Comparison of ENCODE assay signal across 14 cellular contexts in the genomic region with DNA sequence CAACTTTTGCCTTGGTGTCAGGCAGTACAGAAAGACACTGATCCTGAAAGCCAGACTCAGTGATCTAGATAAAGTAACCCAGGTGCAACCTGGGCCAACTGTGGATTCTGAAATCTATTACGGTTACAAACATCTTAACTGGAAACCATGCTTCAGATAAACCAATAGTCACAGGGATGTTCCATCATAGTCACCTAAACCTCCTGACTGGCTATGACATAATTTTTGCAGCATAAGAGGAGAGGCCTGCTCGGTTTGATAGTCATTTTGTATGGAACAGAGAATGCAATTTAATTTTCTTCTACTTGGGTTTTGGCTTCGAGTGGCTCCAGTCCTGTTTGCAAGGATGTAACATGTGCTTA. TPM values are rescaled to one million over a fixed set of nuclear protein-coding genes. Genes with fewer than 3 reads are reported as not detected.
DNase-seq lines count a peak whose midpoint lies in the region; ATAC-seq lines count a peak whose summit lies in the region.
"Had no signal": no experiment of that assay in that cellular context is flagged by ENCODE, and none has a peak within 500 bp of the region (broad histone marks: within the 10 kb centered on the region; RNA-seq: fewer than 3 reads in every experiment).

No MANE protein-coding gene starts in this region.

- H3K4me1 ChIP-seq in CD4-positive, alpha-beta memory T cell (ENCODE audit: insufficient read depth, low read length): peaks cover 82% of the 10 kb centered on the region
- H3K4me1 ChIP-seq in naive thymus-derived CD4-positive, alpha-beta T cell (ENCODE audit: control insufficient read depth in 2 of 2, insufficient read depth in 2 of 2, low read length in 2 of 2): peaks cover 68 to 81% of the 10 kb centered on the region in 2 donors
- H3K4me1 ChIP-seq: uterus had no signal

- peak overlapping the region; percentile 92 to 98 (median 96) for H3K27ac Mint-ChIP-seq in CD4-positive, alpha-beta memory T cell
- peak overlapping the region; percentile 96 for H3K27ac Mint-ChIP-seq in T-helper 2 cell treated with Interferon-gamma antibody and Interleukin-4, amounts not matched to agents 5 μg/mL and 100 μg/mL, for 36 hours
- H3K27ac Mint-ChIP-seq in naive thymus-derived CD4-positive, alpha-beta T cell: peak overlapping the region; percentile 84 to 95 (median 89)

- peak overlapping the region; percentile 14 to 30 for H3K4me3 ChIP-seq in CD4-positive, alpha-beta memory T cell (ENCODE audit: low read length in 2 of 2)
- peak overlapping the region; percentile 8 for H3K4me3 ChIP-seq in naive thymus-derived CD4-positive, alpha-beta T cell (ENCODE audit: low read length)
- H3K4me3 ChIP-seq: A549, uterus had no signal

- H3K4me3 Mint-ChIP-seq in CD4-positive, alpha-beta memory T cell: peak overlapping the region; percentile 48 to 96 (median 90)
- H3K4me3 Mint-ChIP-seq in T-helper 2 cell treated with Interferon-gamma antibody and Interleukin-4, amounts not matched to agents 5 μg/mL and 100 μg/mL, for 36 hours: peak overlapping the region; percentile 91
- H3K4me3 Mint-ChIP-seq in naive thymus-derived CD4-positive, alpha-beta T cell: peak overlapping the region; percentile 39 to 85 (median 66)

- no peaks in the 10 kb centered on the region for H3K27me3 ChIP-seq in CD4-positive, alpha-beta memory T cell (ENCODE audit: insufficient read depth, low read length)
- no peaks in the 10 kb centered on the region for H3K27me3 ChIP-seq in naive thymus-derived CD4-positive, alpha-beta T cell (ENCODE audit: control insufficient read depth in 2 of 2, insufficient read depth in 2 of 2, low read length in 2 of 2)
- H3K27me3 ChIP-seq: uterus had no signal

- ATAC-seq in naive thymus-derived CD4-positive, alpha-beta T cell: no peak
- ATAC-seq in GM21619 (IDR thresholded peaks at IDR 0.05; ENCODE audit: unreplicated experiment): no peak
- ATAC-seq: A549, Panc1 had no signal

- DNase-seq in activated CD4-positive, alpha-beta T cell treated with anti-CD3 and anti-CD28 coated beads for 48 hours: peak; percentile 24
- no peak for DNase-seq in activated CD4-positive, alpha-beta T cell treated with anti-CD3 and anti-CD28 coated beads for 4 hours
- peak in 3 of 5 donors; percentile 30 to 65 (median 42) for DNase-seq in CD4-positive, alpha-beta memory T cell
- no peak for DNase-seq in T-helper 2 cell treated with Interferon-gamma antibody and Interleukin-4, amounts not matched to agents 5 μg/mL and 100 μg/mL, for 36 hours (ENCODE audit: low spot score)
- peak in 3 of 9 donors; percentile 15 to 47 (median 17) for DNase-seq in naive thymus-derived CD4-positive, alpha-beta T cell
- DNase-seq in SIG-M5 (lab: John Stamatoyannopoulos, UW) (no peak), HPDE6-E6E7 (ENCODE audit: extremely low spot score) (no peak)
- DNase-seq: NCI-H510A; stimulated activated CD4-positive, alpha-beta T cell treated with anti-CD3 and anti-CD28 coated beads, Interleukin-2, amount 100 ng/mL, for 48 hours; uterus had no signal

- peaks cover 0 to 2% (median 0%) of the 10 kb centered on the region in 8 donors for H3K9me3 Mint-ChIP-seq in CD4-positive, alpha-beta memory T cell
- H3K9me3 Mint-ChIP-seq in T-helper 2 cell treated with Interferon-gamma antibody and Interleukin-4, amounts not matched to agents 5 μg/mL and 100 μg/mL, for 36 hours: no peaks in the 10 kb centered on the region
- no peaks in the 10 kb centered on the region for H3K9me3 Mint-ChIP-seq in naive thymus-derived CD4-positive, alpha-beta T cell

- intact Hi-C loops in CD4-positive, alpha-beta memory T cell (cut with micrococcal nuclease): loop anchor here (1.0 to 5.0 kb wide), 3 partner anchors 10 to 925 kb away; a partner anchor contains a TSS
- intact Hi-C loops in naive thymus-derived CD4-positive, alpha-beta T cell (cut with micrococcal nuclease): loop anchor here (1.0 to 10.0 kb wide), 5 partner anchors 64 to 1048 kb away; a partner anchor contains a TSS

- H3K4me1 Mint-ChIP-seq in CD4-positive, alpha-beta memory T cell: peaks cover 55 to 85% (median 72%) of the 10 kb centered on the region in 4 donors
- H3K4me1 Mint-ChIP-seq in T-helper 2 cell treated with Interferon-gamma antibody and Interleukin-4, amounts not matched to agents 5 μg/mL and 100 μg/mL, for 36 hours (ENCODE audit: low read depth): peaks cover 66% of the 10 kb centered on the region
- peaks cover 43 to 82% (median 75%) of the 10 kb centered on the region in 7 donors for H3K4me1 Mint-ChIP-seq in naive thymus-derived CD4-positive, alpha-beta T cell

- H3K36me3 Mint-ChIP-seq in CD4-positive, alpha-beta memory T cell: peaks cover 6 to 13% of the 10 kb centered on the region in 2 donors
- peaks cover 29% of the 10 kb centered on the region for H3K36me3 Mint-ChIP-seq in T-helper 2 cell treated with Interferon-gamma antibody and Interleukin-4, amounts not matched to agents 5 μg/mL and 100 μg/mL, for 36 hours (ENCODE audit: low read depth)
- peaks cover 0 to 4% (median 0%) of the 10 kb centered on the region in 5 donors for H3K36me3 Mint-ChIP-seq in naive thymus-derived CD4-positive, alpha-beta T cell

- CTCF ChIA-PET in CD4-positive, alpha-beta memory T cell (lab: Charles Lee; ENCODE audit: partially characterized antibody): no interaction called here
- CTCF ChIA-PET in naive thymus-derived CD4-positive, alpha-beta T cell (lab: Charles Lee): no interaction called here

- H3K27ac ChIP-seq in CD4-positive, alpha-beta memory T cell (ENCODE audit: low read depth, low read length): peak overlapping the region; percentile 54
- H3K27ac ChIP-seq in naive thymus-derived CD4-positive, alpha-beta T cell (ENCODE audit: low read depth, low read length): peak overlapping the region; percentile 67
- H3K27ac ChIP-seq: A549, uterus had no signal

- POLR2A ChIA-PET in CD4-positive, alpha-beta memory T cell (lab: Charles Lee; ENCODE audit: partially characterized antibody): no interaction called here
- POLR2A ChIA-PET in naive thymus-derived CD4-positive, alpha-beta T cell (lab: Charles Lee): no interaction called here

- no peaks in the 10 kb centered on the region for H3K9me3 ChIP-seq in CD4-positive, alpha-beta memory T cell (ENCODE audit: control insufficient read depth in 1 of 2, low read length in 2 of 2)
- no peaks in the 10 kb centered on the region for H3K9me3 ChIP-seq in naive thymus-derived CD4-positive, alpha-beta T cell (ENCODE audit: control insufficient read depth in 2 of 3, low read length in 3 of 3)
- H3K9me3 ChIP-seq: A549, uterus had no signal

- H3K27me3 Mint-ChIP-seq in CD4-positive, alpha-beta memory T cell: no peaks in the 10 kb centered on the region
- no peaks in the 10 kb centered on the region for H3K27me3 Mint-ChIP-seq in T-helper 2 cell treated with Interferon-gamma antibody and Interleukin-4, amounts not matched to agents 5 μg/mL and 100 μg/mL, for 36 hours (ENCODE audit: low read depth)
- no peaks in the 10 kb centered on the region for H3K27me3 Mint-ChIP-seq in naive thymus-derived CD4-positive, alpha-beta T cell

- H3K36me3 ChIP-seq in CD4-positive, alpha-beta memory T cell (ENCODE audit: insufficient read depth, low read length): no peaks in the 10 kb centered on the region
- H3K36me3 ChIP-seq in naive thymus-derived CD4-positive, alpha-beta T cell (ENCODE audit: control insufficient read depth in 2 of 3, insufficient read depth in 3 of 3, low read length in 3 of 3): no peaks in the 10 kb centered on the region
- H3K36me3 ChIP-seq: uterus had no signal

RNA-seq across cellular contexts. Expression of a gene that starts 3.7 kb away (rescaled TPM):
- total RNA-seq in CD4-positive, alpha-beta memory T cell: 10 to 100 TPM; 30.9 to 31.5 TPM
- 10 to 100 TPM; 32.4 to 61.3 TPM for polyA plus RNA-seq in CD4-positive, alpha-beta memory T cell
- 10 to 100 TPM; 16.9 to 69.1 (median 25.4) TPM for total RNA-seq in naive thymus-derived CD4-positive, alpha-beta T cell
- polyA plus RNA-seq in naive thymus-derived CD4-positive, alpha-beta T cell: 10 to 100 TPM; 15.4 to 24.3 TPM
- total RNA-seq: myocyte had no signal

Comparison
In these comparisons a context has a peak if more than half of its experiments do, and no peak if none do; other contexts are left out.
1. DNase-seq: peak in activated CD4-positive, alpha-beta T cell treated with anti-CD3 and anti-CD28 coated beads for 48 hours (single experiment) and CD4-positive, alpha-beta memory T cell (3 of 5); none in activated CD4-positive, alpha-beta T cell treated with anti-CD3 and anti-CD28 coated beads for 4 hours (0 of 2), T-helper 2 cell treated with Interferon-gamma antibody and Interleukin-4, amounts not matched to agents 5 μg/mL and 100 μg/mL, for 36 hours (single experiment), SIG-M5 (single experiment) and HPDE6-E6E7 (single experiment).
2. Peak in every context shown above with its lines, with median percentiles within 50 percentile points of each other: H3K27ac Mint-ChIP-seq and H3K4me3 Mint-ChIP-seq.